Comparison of ENCODE assay signal across 1 cellular context in the genomic region with DNA sequence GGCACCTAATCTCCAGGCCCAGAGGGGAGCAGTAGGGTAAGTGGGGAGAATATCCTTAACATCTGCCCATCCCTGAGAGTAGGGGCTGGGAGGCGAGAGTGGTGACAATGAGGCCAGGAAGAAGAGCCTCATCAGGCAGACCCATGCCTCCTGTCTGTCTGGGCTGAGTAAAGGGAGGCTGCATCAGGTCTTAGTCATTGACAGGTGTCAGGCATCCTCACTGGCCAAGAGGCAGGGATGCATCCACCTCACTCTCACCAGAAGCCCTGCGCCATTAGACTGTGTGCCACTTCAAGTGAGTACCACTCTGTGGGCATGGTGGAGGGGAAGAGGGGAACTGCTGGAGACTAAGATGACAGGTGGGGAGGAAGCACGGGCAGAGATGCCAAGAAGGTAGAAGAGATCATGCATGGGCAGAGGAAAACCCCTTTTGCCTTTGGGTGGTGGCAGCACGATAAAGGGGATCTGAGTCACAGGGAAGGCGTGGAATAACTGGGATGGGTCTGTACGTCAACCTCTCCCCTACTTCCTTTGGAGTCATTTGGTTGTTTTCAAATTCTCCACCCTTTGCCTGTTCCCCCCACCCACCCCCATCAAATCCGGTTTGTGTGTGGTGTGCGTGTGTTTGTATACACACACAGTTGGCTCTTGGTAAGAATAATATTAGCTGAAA.
TF ChIP-seq lines count a peak whose summit lies in the region.

No MANE protein-coding gene starts in this region.

TF ChIP-seq in HepG2, 621 proteins besides CTCF, POLR2A, EP300 and RAD21:
- TF ChIP-seq, protein P1, sequence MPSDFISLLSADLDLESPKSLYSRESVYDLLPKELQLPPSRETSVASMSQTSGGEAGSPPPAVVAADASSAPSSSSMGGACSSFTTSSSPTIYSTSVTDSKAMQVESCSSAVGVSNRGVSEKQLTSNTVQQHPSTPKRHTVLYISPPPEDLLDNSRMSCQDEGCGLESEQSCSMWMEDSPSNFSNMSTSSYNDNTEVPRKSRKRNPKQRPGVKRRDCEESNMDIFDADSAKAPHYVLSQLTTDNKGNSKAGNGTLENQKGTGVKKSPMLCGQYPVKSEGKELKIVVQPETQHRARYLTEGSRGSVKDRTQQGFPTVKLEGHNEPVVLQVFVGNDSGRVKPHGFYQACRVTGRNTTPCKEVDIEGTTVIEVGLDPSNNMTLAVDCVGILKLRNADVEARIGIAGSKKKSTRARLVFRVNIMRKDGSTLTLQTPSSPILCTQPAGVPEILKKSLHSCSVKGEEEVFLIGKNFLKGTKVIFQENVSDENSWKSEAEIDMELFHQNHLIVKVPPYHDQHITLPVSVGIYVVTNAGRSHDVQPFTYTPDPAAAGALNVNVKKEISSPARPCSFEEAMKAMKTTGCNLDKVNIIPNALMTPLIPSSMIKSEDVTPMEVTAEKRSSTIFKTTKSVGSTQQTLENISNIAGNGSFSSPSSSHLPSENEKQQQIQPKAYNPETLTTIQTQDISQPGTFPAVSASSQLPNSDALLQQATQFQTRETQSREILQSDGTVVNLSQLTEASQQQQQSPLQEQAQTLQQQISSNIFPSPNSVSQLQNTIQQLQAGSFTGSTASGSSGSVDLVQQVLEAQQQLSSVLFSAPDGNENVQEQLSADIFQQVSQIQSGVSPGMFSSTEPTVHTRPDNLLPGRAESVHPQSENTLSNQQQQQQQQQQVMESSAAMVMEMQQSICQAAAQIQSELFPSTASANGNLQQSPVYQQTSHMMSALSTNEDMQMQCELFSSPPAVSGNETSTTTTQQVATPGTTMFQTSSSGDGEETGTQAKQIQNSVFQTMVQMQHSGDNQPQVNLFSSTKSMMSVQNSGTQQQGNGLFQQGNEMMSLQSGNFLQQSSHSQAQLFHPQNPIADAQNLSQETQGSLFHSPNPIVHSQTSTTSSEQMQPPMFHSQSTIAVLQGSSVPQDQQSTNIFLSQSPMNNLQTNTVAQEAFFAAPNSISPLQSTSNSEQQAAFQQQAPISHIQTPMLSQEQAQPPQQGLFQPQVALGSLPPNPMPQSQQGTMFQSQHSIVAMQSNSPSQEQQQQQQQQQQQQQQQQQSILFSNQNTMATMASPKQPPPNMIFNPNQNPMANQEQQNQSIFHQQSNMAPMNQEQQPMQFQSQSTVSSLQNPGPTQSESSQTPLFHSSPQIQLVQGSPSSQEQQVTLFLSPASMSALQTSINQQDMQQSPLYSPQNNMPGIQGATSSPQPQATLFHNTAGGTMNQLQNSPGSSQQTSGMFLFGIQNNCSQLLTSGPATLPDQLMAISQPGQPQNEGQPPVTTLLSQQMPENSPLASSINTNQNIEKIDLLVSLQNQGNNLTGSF (CRISPR knock-in tag; IDR thresholded peaks at IDR 0.05): no peak
- TF ChIP-seq KLF15 (CRISPR knock-in tag; IDR thresholded peaks at IDR 0.05; ENCODE audit: borderline replicate concordance) (no peak), ZBTB14 (CRISPR knock-in tag; IDR thresholded peaks at IDR 0.05) (no peak), TCF7L2 (IDR thresholded peaks at IDR 0.05; ENCODE audit: low read depth, low read length) (no peak), ZNF354B (CRISPR knock-in tag; IDR thresholded peaks at IDR 0.05) (no peak), CC2D1A (CRISPR knock-in tag; IDR thresholded peaks at IDR 0.05) (no peak), THYN1 (CRISPR knock-in tag; IDR thresholded peaks at IDR 0.05; ENCODE audit: borderline replicate concordance, low read depth) (no peak)
TF ChIP-seq in HepG2: peak in this region for 0.
